Comparison of ENCODE assay signal across 17 cellular contexts in genomic region chr9:15696979-15697378, GRCh38.
DNase-seq lines count a peak whose midpoint lies in the region; ATAC-seq, FAIRE-seq and TF ChIP-seq lines count a peak whose summit lies in the region.
"Had no signal": no experiment of that assay in that cellular context is flagged by ENCODE, and none has a peak within 500 bp of the region (broad histone marks: within the 10 kb centered on the region; RNA-seq: fewer than 3 reads in every experiment).

No MANE protein-coding gene starts in this region.

- POLR2A ChIA-PET in A549 (lab: Yijun Ruan, JAX) = no interaction called here

- TF ChIP-seq CTCF in A549 (IDR thresholded peaks at IDR 0.05) (no peak), foreskin fibroblast (IDR thresholded peaks at IDR 0.05; ENCODE audit: low read depth, low read length) (no peak), heart right ventricle (IDR thresholded peaks at IDR 0.05) (no peak)

- CTCF ChIA-PET in A549 (lab: Yijun Ruan, JAX) = no interaction called here

- intact Hi-C loops in heart right ventricle (cut with DNase I) = no loop called here

- DNase-seq in A549 (ENCODE audit: low read depth in 1 of 2, low spot score in 1 of 2) (no peak), GM04504 (ENCODE audit: low read depth) (peak; percentile 9), SK-MEL-5 (ENCODE audit: low read depth, low spot score) (peak; percentile 14), foreskin fibroblast (peak; percentile 9 to 38), heart right ventricle (no peak), LoVo (ENCODE audit: low spot score) (no peak)
- DNase-seq: activated CD4-positive, alpha-beta T cell treated with anti-CD3 and anti-CD28 coated beads, Interleukin-2, amount 50 U/mL, for 4 hours; aorta; DMS153; immature natural killer cell; NCI-H1092 treated with DMSO at 0.1 percent for 48 hours; NCI-H526; posterior cingulate gyrus; RPMI8226; T-helper 9 cell had no signal

- no peak for TF ChIP-seq EP300 in A549 (IDR thresholded peaks at IDR 0.05)

- H3K36me3 ChIP-seq in heart right ventricle = no peaks in the 10 kb centered on the region

- TF ChIP-seq POLR2A in A549 (IDR thresholded peaks at IDR 0.05; ENCODE audit: low read length) = no peak

- TF ChIP-seq RAD21 in A549 (conservative IDR thresholded peaks at IDR 0.05 in 1 of 2, IDR thresholded peaks at IDR 0.05 in 1 of 2) = no peak

- no peak overlapping the region for H3K4me3 ChIP-seq in A549
- H3K4me3 ChIP-seq in foreskin fibroblast (ENCODE audit: low read depth in 1 of 2, low read length in 2 of 2) = no peak overlapping the region
- H3K4me3 ChIP-seq in heart right ventricle = no peak overlapping the region

- in situ Hi-C loops in SK-MEL-5 (cut with HindIII; ENCODE audit: low pct_unique_long_range_greater_than_20kb, low sequenced_read_pairs) = no loop called here

- ATAC-seq in A549 (peak; percentile 59 to 70; a peak in 5 of 6 replicates), GM18870 (IDR thresholded peaks at IDR 0.05; ENCODE audit: unreplicated experiment) (no peak), HG03095 (IDR thresholded peaks at IDR 0.05; ENCODE audit: unreplicated experiment) (no peak), heart right ventricle (no peak)

- H3K9me3 ChIP-seq in A549 (no peaks in the 10 kb centered on the region), heart right ventricle (peaks cover 0 to 5% (median 0%) of the 10 kb centered on the region in 11 donors)

- no peak for FAIRE-seq in A549 (lab: Jason Lieb, UNC)

- H3K4me1 ChIP-seq in A549 (peaks cover 13% of the 10 kb centered on the region; the same call in 2 of the 3 replicates), heart right ventricle (no peaks in the 10 kb centered on the region)

- H3K4me2 ChIP-seq in A549 = 0 out of 3 replicates have a peak overlapping the region, but pooled peaks have one; percentile 8

- no peaks in the 10 kb centered on the region for H3K27me3 ChIP-seq in heart right ventricle

- WGBS in A549 (ENCODE audit: missing lambda C conversion rate) = 8% methylated on average over 1 of the region's 1 CpG
- WGBS in heart right ventricle, 2 donors = 31 to 48% methylated on average over 1 of the region's 1 CpG

- H3K27ac ChIP-seq in A549 = peak overlapping the region in 1 of 2 experiments; percentile 8; a peak in 1 of 6 replicates
- H3K27ac ChIP-seq in heart right ventricle = no peak overlapping the region

TF ChIP-seq in A549, 52 proteins besides CTCF, POLR2A, EP300 and RAD21:
- TF ChIP-seq FOSL2 (IDR thresholded peaks at IDR 0.05) (no peak), FOSL2 (CRISPR knock-in tag; IDR thresholded peaks at IDR 0.05) (no peak), RCOR1 (IDR thresholded peaks at IDR 0.05; ENCODE audit: low read depth, low read length) (no peak), NFE2L2 (conservative IDR thresholded peaks at IDR 0.05; ENCODE audit: low read length) (no peak), EHF (CRISPR knock-in tag; IDR thresholded peaks at IDR 0.05) (no peak), HDAC2 (IDR thresholded peaks at IDR 0.05) (no peak), MYC (IDR thresholded peaks at IDR 0.05; ENCODE audit: borderline replicate concordance, low read length) (no peak), CHD4 (IDR thresholded peaks at IDR 0.05; ENCODE audit: borderline replicate concordance) (no peak), RNF2 (IDR thresholded peaks at IDR 0.05; ENCODE audit: borderline replicate concordance, low read depth) (no peak), MAZ (IDR thresholded peaks at IDR 0.05; ENCODE audit: borderline replicate concordance, low read depth, low read length) (no peak), JUNB (IDR thresholded peaks at IDR 0.05) (no peak), FOSB (CRISPR knock-in tag; IDR thresholded peaks at IDR 0.05) (no peak), HOXA7 (CRISPR knock-in tag; IDR thresholded peaks at IDR 0.05) (no peak), GATA3 (IDR thresholded peaks at IDR 0.05; ENCODE audit: borderline replicate concordance) (no peak), HMGXB4 (CRISPR knock-in tag; IDR thresholded peaks at IDR 0.05; ENCODE audit: borderline replicate concordance) (no peak), POLR2AphosphoS2 (conservative IDR thresholded peaks at IDR 0.05; ENCODE audit: low read length) (no peak), SREBF2 (IDR thresholded peaks at IDR 0.05) (no peak), TP53 (CRISPR knock-in tag; IDR thresholded peaks at IDR 0.05) (no peak), KDM1A (IDR thresholded peaks at IDR 0.05; ENCODE audit: low read depth) (no peak)
- TF ChIP-seq, protein P1, sequence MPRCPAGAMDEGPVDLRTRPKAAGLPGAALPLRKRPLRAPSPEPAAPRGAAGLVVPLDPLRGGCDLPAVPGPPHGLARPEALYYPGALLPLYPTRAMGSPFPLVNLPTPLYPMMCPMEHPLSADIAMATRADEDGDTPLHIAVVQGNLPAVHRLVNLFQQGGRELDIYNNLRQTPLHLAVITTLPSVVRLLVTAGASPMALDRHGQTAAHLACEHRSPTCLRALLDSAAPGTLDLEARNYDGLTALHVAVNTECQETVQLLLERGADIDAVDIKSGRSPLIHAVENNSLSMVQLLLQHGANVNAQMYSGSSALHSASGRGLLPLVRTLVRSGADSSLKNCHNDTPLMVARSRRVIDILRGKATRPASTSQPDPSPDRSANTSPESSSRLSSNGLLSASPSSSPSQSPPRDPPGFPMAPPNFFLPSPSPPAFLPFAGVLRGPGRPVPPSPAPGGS (IDR thresholded peaks at IDR 0.05) = no peak
- TF ChIP-seq, protein P2, sequence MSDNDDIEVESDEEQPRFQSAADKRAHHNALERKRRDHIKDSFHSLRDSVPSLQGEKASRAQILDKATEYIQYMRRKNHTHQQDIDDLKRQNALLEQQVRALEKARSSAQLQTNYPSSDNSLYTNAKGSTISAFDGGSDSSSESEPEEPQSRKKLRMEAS (IDR thresholded peaks at IDR 0.05) = no peak

Comparison
In these comparisons a context has a peak if more than half of its experiments do, and no peak if none do; other contexts are left out.
1. ATAC-seq: peak in A549 (2 of 2); none in GM18870 (single experiment), HG03095 (single experiment) and heart right ventricle (0 of 8).
2. DNase-seq: peak in GM04504 (single experiment), SK-MEL-5 (single experiment) and foreskin fibroblast (2 of 2); none in A549 (0 of 2), heart right ventricle (0 of 2) and LoVo (single experiment).